In the genomic region with DNA sequence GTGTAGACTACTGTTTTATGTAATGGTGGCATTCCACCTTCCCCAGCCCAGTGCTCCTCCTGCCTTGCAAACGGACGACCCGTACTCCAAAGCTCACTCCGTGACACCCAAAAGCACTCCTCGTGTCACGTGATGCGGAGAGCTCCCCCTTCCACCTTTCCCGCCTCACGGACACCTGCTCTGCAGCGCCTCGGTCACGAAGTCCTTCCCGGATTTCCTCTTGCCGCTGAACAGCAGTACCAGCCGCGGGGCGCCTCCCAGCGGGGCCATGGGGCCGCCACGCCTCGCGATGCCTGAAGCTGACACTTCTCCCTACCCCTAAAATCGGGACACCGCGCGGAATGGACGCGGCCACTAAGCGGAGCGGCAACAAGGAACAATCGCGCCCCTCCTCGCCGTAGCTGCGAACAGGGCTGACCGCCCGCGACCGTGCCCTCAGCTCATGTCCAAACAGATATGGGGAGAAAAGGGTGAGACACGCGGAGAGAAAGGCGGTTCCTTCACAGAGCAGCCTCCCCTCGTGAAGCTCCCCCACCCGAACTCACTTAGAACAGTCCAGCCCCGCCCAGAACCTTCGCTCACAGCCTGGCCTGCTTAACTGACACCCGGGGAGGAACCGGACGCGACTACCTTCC, we compare ENCODE assay signal across 1 cellular context.
A peak's percentile ranks its signal among the peaks of the same experiment; 100 is the strongest.
TF ChIP-seq lines count a peak whose summit lies in the region.

PMVK (minus strand) TSS at position 304 of the 635 bp plus-strand sequence; CDS start at position 270, 34 bp downstream.

TF ChIP-seq in HEK293, 187 proteins besides CTCF, POLR2A, EP300 and RAD21 (continued from another document and continues in another):
- TF ChIP-seq, protein P1, sequence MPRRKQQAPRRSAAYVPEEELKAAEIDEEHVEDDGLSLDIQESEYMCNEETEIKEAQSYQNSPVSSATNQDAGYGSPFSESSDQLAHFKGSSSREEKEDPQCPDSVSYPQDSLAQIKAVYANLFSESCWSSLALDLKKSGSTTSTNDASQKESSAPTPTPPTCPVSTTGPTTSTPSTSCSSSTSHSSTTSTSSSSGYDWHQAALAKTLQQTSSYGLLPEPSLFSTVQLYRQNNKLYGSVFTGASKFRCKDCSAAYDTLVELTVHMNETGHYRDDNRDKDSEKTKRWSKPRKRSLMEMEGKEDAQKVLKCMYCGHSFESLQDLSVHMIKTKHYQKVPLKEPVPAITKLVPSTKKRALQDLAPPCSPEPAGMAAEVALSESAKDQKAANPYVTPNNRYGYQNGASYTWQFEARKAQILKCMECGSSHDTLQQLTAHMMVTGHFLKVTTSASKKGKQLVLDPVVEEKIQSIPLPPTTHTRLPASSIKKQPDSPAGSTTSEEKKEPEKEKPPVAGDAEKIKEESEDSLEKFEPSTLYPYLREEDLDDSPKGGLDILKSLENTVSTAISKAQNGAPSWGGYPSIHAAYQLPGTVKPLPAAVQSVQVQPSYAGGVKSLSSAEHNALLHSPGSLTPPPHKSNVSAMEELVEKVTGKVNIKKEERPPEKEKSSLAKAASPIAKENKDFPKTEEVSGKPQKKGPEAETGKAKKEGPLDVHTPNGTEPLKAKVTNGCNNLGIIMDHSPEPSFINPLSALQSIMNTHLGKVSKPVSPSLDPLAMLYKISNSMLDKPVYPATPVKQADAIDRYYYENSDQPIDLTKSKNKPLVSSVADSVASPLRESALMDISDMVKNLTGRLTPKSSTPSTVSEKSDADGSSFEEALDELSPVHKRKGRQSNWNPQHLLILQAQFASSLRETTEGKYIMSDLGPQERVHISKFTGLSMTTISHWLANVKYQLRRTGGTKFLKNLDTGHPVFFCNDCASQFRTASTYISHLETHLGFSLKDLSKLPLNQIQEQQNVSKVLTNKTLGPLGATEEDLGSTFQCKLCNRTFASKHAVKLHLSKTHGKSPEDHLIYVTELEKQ (tag by site-specific recombination; IDR thresholded peaks at IDR 0.05; ENCODE audit: borderline replicate concordance) = peak; percentile 54
- TF ChIP-seq ZNF654 (tag by site-specific recombination; IDR thresholded peaks at IDR 0.05; ENCODE audit: low read depth) (no peak), OSR2 (tag by site-specific recombination; IDR thresholded peaks at IDR 0.05) (peak; percentile 26; the same call in 1 of the 2 replicates), ZNF629 (tag by site-specific recombination; IDR thresholded peaks at IDR 0.05) (no peak), TRIM28 (IDR thresholded peaks at IDR 0.05; ENCODE audit: borderline replicate concordance, low read length) (peak; percentile 11; the same call in 1 of the 2 replicates), HOXC10 (CRISPR knock-in tag; IDR thresholded peaks at IDR 0.05) (no peak), ZNF692 (tag by site-specific recombination; IDR thresholded peaks at IDR 0.05) (peak; percentile 100), ZNF341 (tag by site-specific recombination; IDR thresholded peaks at IDR 0.05; ENCODE audit: low read depth) (peak; percentile 95), ZIC2 (tag by site-specific recombination; IDR thresholded peaks at IDR 0.05) (peak; percentile 95), REPIN1 (tag by site-specific recombination; IDR thresholded peaks at IDR 0.05; ENCODE audit: low read depth) (peak; percentile 18; the same call in 1 of the 2 replicates), ZNF311 (tag by site-specific recombination; IDR thresholded peaks at IDR 0.05; ENCODE audit: borderline replicate concordance) (no peak), ZNF596 (tag by site-specific recombination; IDR thresholded peaks at IDR 0.05) (no peak), ZNF138 (tag by site-specific recombination; IDR thresholded peaks at IDR 0.05; ENCODE audit: borderline replicate concordance) (no peak), HIC1 (tag by site-specific recombination; IDR thresholded peaks at IDR 0.05) (peak; percentile 48; the same call in 1 of the 2 replicates), KLF8 (tag by site-specific recombination; IDR thresholded peaks at IDR 0.05) (0 out of 2 replicates have a peak, but pooled peaks have one; percentile 80), ZBTB20 (tag by site-specific recombination; IDR thresholded peaks at IDR 0.05) (peak; percentile 65), HOXA7 (CRISPR knock-in tag; IDR thresholded peaks at IDR 0.05; ENCODE audit: borderline replicate concordance) (no peak), ZNF645 (tag by site-specific recombination; IDR thresholded peaks at IDR 0.05) (no peak), ZFP69B (tag by site-specific recombination; IDR thresholded peaks at IDR 0.05) (peak; percentile 100), GLIS1 (tag by site-specific recombination; IDR thresholded peaks at IDR 0.05) (peak; percentile 40), ZNF121 (tag by site-specific recombination; IDR thresholded peaks at IDR 0.05) (no peak), ZNF10 (tag by site-specific recombination; IDR thresholded peaks at IDR 0.05) (0 out of 2 replicates have a peak, but pooled peaks have one; percentile 24), ZSCAN30 (tag by site-specific recombination; IDR thresholded peaks at IDR 0.05) (peak; percentile 61), ZNF514 (tag by site-specific recombination; IDR thresholded peaks at IDR 0.05) (no peak), ZSCAN5A (tag by site-specific recombination; IDR thresholded peaks at IDR 0.05) (peak; percentile 83), ZBTB8A (tag by site-specific recombination; IDR thresholded peaks at IDR 0.05) (peak; percentile 94), ZNF701 (tag by site-specific recombination; IDR thresholded peaks at IDR 0.05) (no peak), SP7 (tag by site-specific recombination; IDR thresholded peaks at IDR 0.05) (peak; percentile 85), ZFHX2 (tag by site-specific recombination; conservative IDR thresholded peaks at IDR 0.05) (no peak), ZNF561 (tag by site-specific recombination; IDR thresholded peaks at IDR 0.05; ENCODE audit: borderline replicate concordance) (peak; percentile 78), ZNF37A (tag by site-specific recombination; IDR thresholded peaks at IDR 0.05) (no peak), ZNF433 (tag by site-specific recombination; IDR thresholded peaks at IDR 0.05; ENCODE audit: low read depth) (no peak), ZNF530 (tag by site-specific recombination; IDR thresholded peaks at IDR 0.05; ENCODE audit: low read depth) (no peak), YY1 (tag by site-specific recombination; IDR thresholded peaks at IDR 0.05) (peak; percentile 58; the same call in 1 of the 2 replicates), ZNF366 (tag by site-specific recombination; conservative IDR thresholded peaks at IDR 0.05) (peak; percentile 64; the same call in 1 of the 2 replicates), BCL11A (tag by site-specific recombination; IDR thresholded peaks at IDR 0.05; ENCODE audit: low read depth) (peak; percentile 77), ZSCAN23 (tag by site-specific recombination; IDR thresholded peaks at IDR 0.05) (no peak), ZNF791 (tag by site-specific recombination; IDR thresholded peaks at IDR 0.05) (no peak), SCRT2 (tag by site-specific recombination; IDR thresholded peaks at IDR 0.05) (peak; percentile 84)
- TF ChIP-seq, protein P2, sequence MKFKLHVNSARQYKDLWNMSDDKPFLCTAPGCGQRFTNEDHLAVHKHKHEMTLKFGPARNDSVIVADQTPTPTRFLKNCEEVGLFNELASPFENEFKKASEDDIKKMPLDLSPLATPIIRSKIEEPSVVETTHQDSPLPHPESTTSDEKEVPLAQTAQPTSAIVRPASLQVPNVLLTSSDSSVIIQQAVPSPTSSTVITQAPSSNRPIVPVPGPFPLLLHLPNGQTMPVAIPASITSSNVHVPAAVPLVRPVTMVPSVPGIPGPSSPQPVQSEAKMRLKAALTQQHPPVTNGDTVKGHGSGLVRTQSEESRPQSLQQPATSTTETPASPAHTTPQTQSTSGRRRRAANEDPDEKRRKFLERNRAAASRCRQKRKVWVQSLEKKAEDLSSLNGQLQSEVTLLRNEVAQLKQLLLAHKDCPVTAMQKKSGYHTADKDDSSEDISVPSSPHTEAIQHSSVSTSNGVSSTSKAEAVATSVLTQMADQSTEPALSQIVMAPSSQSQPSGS (tag by site-specific recombination; IDR thresholded peaks at IDR 0.05; ENCODE audit: low read depth) = no peak
- TF ChIP-seq, protein P3, sequence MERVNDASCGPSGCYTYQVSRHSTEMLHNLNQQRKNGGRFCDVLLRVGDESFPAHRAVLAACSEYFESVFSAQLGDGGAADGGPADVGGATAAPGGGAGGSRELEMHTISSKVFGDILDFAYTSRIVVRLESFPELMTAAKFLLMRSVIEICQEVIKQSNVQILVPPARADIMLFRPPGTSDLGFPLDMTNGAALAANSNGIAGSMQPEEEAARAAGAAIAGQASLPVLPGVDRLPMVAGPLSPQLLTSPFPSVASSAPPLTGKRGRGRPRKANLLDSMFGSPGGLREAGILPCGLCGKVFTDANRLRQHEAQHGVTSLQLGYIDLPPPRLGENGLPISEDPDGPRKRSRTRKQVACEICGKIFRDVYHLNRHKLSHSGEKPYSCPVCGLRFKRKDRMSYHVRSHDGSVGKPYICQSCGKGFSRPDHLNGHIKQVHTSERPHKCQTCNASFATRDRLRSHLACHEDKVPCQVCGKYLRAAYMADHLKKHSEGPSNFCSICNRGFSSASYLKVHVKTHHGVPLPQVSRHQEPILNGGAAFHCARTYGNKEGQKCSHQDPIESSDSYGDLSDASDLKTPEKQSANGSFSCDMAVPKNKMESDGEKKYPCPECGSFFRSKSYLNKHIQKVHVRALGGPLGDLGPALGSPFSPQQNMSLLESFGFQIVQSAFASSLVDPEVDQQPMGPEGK (tag by site-specific recombination; IDR thresholded peaks at IDR 0.05) = peak; percentile 89
- TF ChIP-seq, protein P4, sequence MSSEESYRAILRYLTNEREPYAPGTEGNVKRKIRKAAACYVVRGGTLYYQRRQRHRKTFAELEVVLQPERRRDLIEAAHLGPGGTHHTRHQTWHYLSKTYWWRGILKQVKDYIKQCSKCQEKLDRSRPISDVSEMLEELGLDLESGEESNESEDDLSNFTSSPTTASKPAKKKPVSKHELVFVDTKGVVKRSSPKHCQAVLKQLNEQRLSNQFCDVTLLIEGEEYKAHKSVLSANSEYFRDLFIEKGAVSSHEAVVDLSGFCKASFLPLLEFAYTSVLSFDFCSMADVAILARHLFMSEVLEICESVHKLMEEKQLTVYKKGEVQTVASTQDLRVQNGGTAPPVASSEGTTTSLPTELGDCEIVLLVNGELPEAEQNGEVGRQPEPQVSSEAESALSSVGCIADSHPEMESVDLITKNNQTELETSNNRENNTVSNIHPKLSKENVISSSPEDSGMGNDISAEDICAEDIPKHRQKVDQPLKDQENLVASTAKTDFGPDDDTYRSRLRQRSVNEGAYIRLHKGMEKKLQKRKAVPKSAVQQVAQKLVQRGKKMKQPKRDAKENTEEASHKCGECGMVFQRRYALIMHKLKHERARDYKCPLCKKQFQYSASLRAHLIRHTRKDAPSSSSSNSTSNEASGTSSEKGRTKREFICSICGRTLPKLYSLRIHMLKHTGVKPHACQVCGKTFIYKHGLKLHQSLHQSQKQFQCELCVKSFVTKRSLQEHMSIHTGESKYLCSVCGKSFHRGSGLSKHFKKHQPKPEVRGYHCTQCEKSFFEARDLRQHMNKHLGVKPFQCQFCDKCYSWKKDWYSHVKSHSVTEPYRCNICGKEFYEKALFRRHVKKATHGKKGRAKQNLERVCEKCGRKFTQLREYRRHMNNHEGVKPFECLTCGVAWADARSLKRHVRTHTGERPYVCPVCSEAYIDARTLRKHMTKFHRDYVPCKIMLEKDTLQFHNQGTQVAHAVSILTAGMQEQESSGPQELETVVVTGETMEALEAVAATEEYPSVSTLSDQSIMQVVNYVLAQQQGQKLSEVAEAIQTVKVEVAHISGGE (tag by site-specific recombination; conservative IDR thresholded peaks at IDR 0.05; ENCODE audit: low read depth) = peak; percentile 82
